ENCODE assay signal across 10 cellular contexts in the genomic region with DNA sequence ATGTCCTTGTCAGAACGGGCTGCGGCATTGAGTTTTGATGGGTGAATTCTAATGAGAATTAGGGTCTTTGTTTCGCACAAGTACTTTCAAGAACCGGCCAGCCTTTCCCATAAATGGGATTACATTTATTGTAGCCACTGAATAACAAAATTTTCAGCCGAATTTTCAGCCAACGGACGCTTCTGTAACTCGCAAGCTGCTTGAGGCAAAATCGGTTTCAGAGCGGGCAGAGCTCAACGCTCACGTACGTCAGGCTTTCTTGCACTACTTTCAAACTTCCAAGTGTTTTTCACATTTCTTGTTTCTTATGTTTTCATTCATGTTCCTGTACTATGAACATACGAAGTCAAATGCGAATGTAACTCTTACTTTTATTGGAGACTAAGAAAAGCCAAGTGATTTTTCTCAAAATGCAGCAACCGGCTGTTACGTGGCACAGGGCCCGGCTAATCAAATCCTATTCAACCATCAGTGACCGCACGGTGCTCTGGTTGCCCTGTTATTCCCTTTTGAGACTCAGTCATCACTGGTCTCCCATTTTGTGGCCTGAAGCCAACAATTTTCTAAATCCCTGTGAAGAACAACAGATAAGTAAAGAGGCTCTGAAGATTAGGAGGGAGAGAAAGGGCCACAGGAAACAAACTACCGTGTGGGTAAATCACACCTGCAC.
A peak's percentile ranks its signal among the peaks of the same experiment; 100 is the strongest.
DNase-seq lines count a peak whose midpoint lies in the region; ATAC-seq lines count a peak whose summit lies in the region.
"Had no signal": no experiment of that assay in that cellular context is flagged by ENCODE, and none has a peak within 500 bp of the region (broad histone marks: within the 10 kb centered on the region; RNA-seq: fewer than 3 reads in every experiment).

No MANE protein-coding gene starts in this region.

- H3K27me3 Mint-ChIP-seq in activated CD4-positive, alpha-beta T cell treated with anti-CD3 and anti-CD28 coated beads, Interleukin-2, amount 10 ng/mL, durations not matched to agents 7 days and 5 days = peaks cover 10% of the 10 kb centered on the region
- peaks cover 55% of the 10 kb centered on the region for H3K27me3 Mint-ChIP-seq in stimulated activated naive CD8-positive, alpha-beta T cell treated with anti-CD3 and anti-CD28 coated beads, Interleukin-15, amount 100 ng/mL, for 72 hours

- peaks cover 15% of the 10 kb centered on the region; the same call in 1 of the 2 replicates for H3K27me3 ChIP-seq in iPS-20b (ENCODE audit: insufficient read depth, low read length)

- H3K4me1 Mint-ChIP-seq in activated CD4-positive, alpha-beta T cell treated with anti-CD3 and anti-CD28 coated beads, Interleukin-2, amount 10 ng/mL, durations not matched to agents 7 days and 5 days = peaks cover 12% of the 10 kb centered on the region
- H3K4me1 Mint-ChIP-seq in stimulated activated naive CD8-positive, alpha-beta T cell treated with anti-CD3 and anti-CD28 coated beads, Interleukin-15, amount 100 ng/mL, for 72 hours = peaks cover 16% of the 10 kb centered on the region

- POLR2A ChIA-PET in activated CD4-positive, alpha-beta T cell treated with anti-CD3 and anti-CD28 coated beads, Interleukin-2, amount 10 ng/mL, durations not matched to agents 7 days and 5 days (lab: Charles Lee) = no interaction called here

- H3K27ac Mint-ChIP-seq in activated CD4-positive, alpha-beta T cell treated with anti-CD3 and anti-CD28 coated beads, Interleukin-2, amount 10 ng/mL, durations not matched to agents 7 days and 5 days = no peak overlapping the region
- H3K27ac Mint-ChIP-seq in stimulated activated naive CD8-positive, alpha-beta T cell treated with anti-CD3 and anti-CD28 coated beads, Interleukin-15, amount 100 ng/mL, for 72 hours = no peak overlapping the region

- no peak for DNase-seq in activated CD4-positive, alpha-beta T cell treated with anti-CD3 and anti-CD28 coated beads, Interleukin-2, amount 10 ng/mL, durations not matched to agents 7 days and 5 days
- no peak for DNase-seq in activated CD4-positive, alpha-beta T cell treated with anti-CD3 and anti-CD28 coated beads, Interleukin-2, amount 50 U/mL, for 4 hours
- peak; percentile 43 for DNase-seq in amniotic epithelial cell (ENCODE audit: low read depth)
- no peak for DNase-seq in stimulated activated naive CD8-positive, alpha-beta T cell treated with anti-CD3 and anti-CD28 coated beads, Interleukin-15, amount 100 ng/mL, for 72 hours
- no peak for DNase-seq in COLO829 (ENCODE audit: low spot score)
- DNase-seq in activated CD4-positive, alpha-beta T cell treated with anti-CD3 and anti-CD28 coated beads for 48 hours = no peak
- no peak for DNase-seq in activated CD8-positive, alpha-beta memory T cell treated with anti-CD3 and anti-CD28 coated beads, Interleukin-2, amount 50 U/mL, for 48 hours
- DNase-seq: NCI-H2171 treated with DMSO at 0.1 percent for 48 hours had no signal

- peak overlapping the region; percentile 58 for H3K4me3 Mint-ChIP-seq in activated CD4-positive, alpha-beta T cell treated with anti-CD3 and anti-CD28 coated beads, Interleukin-2, amount 10 ng/mL, durations not matched to agents 7 days and 5 days
- peak overlapping the region; percentile 84 for H3K4me3 Mint-ChIP-seq in stimulated activated naive CD8-positive, alpha-beta T cell treated with anti-CD3 and anti-CD28 coated beads, Interleukin-15, amount 100 ng/mL, for 72 hours

- H3K9me3 Mint-ChIP-seq in activated CD4-positive, alpha-beta T cell treated with anti-CD3 and anti-CD28 coated beads, Interleukin-2, amount 10 ng/mL, durations not matched to agents 7 days and 5 days = no peaks in the 10 kb centered on the region
- H3K9me3 Mint-ChIP-seq in stimulated activated naive CD8-positive, alpha-beta T cell treated with anti-CD3 and anti-CD28 coated beads, Interleukin-15, amount 100 ng/mL, for 72 hours = no peaks in the 10 kb centered on the region

- H3K9ac ChIP-seq in iPS-20b (ENCODE audit: low read depth, low read length) = no peak overlapping the region

- H3K4me3 ChIP-seq in iPS-20b (ENCODE audit: low read length) = peak overlapping the region; percentile 52; the same call in 1 of the 2 replicates

- no peaks in the 10 kb centered on the region for H3K36me3 Mint-ChIP-seq in activated CD4-positive, alpha-beta T cell treated with anti-CD3 and anti-CD28 coated beads, Interleukin-2, amount 10 ng/mL, durations not matched to agents 7 days and 5 days (ENCODE audit: low read depth)

- no peaks in the 10 kb centered on the region for H3K36me3 ChIP-seq in iPS-20b (ENCODE audit: insufficient read depth, low read depth, low read length)

- no peaks in the 10 kb centered on the region; the same call in 1 of the 2 replicates for H3K4me1 ChIP-seq in iPS-20b (ENCODE audit: insufficient read depth, low read length)

- CTCF ChIA-PET in activated CD4-positive, alpha-beta T cell treated with anti-CD3 and anti-CD28 coated beads, Interleukin-2, amount 10 ng/mL, durations not matched to agents 7 days and 5 days (lab: Charles Lee) = interaction anchor here (0.6 to 1.9 kb wide), 3 partner anchors 10 to 22 kb away, joined by 3 to 5 read pairs (median 3); no protein-coding TSS in a partner anchor

- H3K27ac ChIP-seq in iPS-20b (ENCODE audit: low read length) = no peak overlapping the region
- H3K27ac ChIP-seq: skin epidermis had no signal

- ATAC-seq in stimulated activated naive CD8-positive, alpha-beta T cell treated with anti-CD3 and anti-CD28 coated beads, Interleukin-15, amount 100 ng/mL, for 72 hours = no peak

- no peaks in the 10 kb centered on the region for H3K9me3 ChIP-seq in iPS-20b (ENCODE audit: insufficient read depth, low read depth, low read length)
